Comparison of ENCODE assay signal across 1 cellular context in the genomic region with DNA sequence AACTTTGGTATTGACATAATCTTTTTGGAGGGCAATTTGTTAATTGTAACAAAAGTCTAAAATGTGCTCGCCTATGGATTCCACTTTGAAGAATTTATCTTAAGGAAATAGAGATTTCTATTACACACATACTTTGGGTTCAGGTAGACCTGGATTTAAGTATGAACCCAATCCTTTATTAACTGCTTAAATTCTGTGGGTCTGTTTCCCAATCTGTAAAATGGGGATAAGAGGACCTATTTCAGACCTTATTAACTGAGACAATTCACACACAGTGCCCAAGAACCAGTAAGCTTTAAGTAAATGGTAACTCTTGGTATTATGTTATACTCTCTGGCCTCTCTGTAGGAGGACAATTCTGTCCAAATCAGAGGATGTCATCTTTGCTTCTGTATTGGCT.
TF ChIP-seq lines count a peak whose summit lies in the region.

No MANE protein-coding gene starts in this region.

TF ChIP-seq in GM12878, 131 proteins besides CTCF, POLR2A, EP300 and RAD21:
- no peak for TF ChIP-seq TCF3 (IDR thresholded peaks at IDR 0.05; ENCODE audit: borderline replicate concordance, insufficient read depth, low read depth, low read length)
- no peak for TF ChIP-seq RBBP5 (conservative IDR thresholded peaks at IDR 0.05)
- TF ChIP-seq MYB (IDR thresholded peaks at IDR 0.05; ENCODE audit: borderline replicate concordance, low read depth, low read length), result no peak
- no peak for TF ChIP-seq SIX5 (IDR thresholded peaks at IDR 0.05; ENCODE audit: low read depth, low read length, severe bottlenecking)
- TF ChIP-seq CHD1 (IDR thresholded peaks at IDR 0.05; ENCODE audit: low read depth, low read length), result no peak
